Comparison of ENCODE assay signal across 31 cellular contexts in the genomic region with DNA sequence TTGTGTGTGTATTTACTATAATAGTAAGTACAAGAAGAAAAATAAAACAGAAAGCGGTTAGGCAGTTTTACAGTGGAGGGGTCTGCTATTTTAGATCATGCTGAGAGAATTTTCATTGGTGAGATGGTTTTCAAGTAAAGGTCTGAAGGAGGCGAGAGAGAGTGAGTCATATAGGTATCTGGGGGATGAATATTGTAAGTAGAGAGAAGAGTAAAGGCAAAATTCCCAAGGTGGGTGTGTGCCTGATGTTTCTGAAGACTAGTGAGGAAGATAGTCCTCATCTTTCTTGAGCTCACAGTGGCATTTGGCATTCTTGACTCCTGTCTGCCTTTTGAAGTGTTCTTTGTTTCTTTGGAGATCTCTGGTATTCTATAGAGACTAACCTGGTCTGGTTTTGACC.
"Had no signal": no experiment of that assay in that cellular context is flagged by ENCODE, and none has a peak within 500 bp of the region (broad histone marks: within the 10 kb centered on the region; RNA-seq: fewer than 3 reads in every experiment).

No MANE protein-coding gene starts in this region.

- H3K4me3 Mint-ChIP-seq: activated CD4-positive, alpha-beta memory T cell treated with anti-CD3 and anti-CD28 coated beads, Interleukin-2, amount 10 ng/mL, durations not matched to agents 7 days and 5 days; activated CD4-positive, alpha-beta T cell treated with anti-CD3 and anti-CD28 coated beads, Interleukin-2, amount 10 ng/mL, durations not matched to agents 7 days and 5 days; activated naive CD8-positive, alpha-beta T cell; activated T-cell treated with anti-CD3 and anti-CD28 coated beads, Interleukin-2, amount 50 U/mL, for 24 hours; activated T-cell treated with anti-CD3 and anti-CD28 coated beads, Interleukin-2, amount 50 U/mL, for 72 hours; central memory CD8-positive, alpha-beta T cell; dendritic cell treated with granulocyte-macrophage colony-stimulating factor and Interleukin-4, amounts not matched to agents 40 ng/mL and 50 ng/mL, for 4 days; effector memory CD8-positive, alpha-beta T cell; T-helper 17 cell; T-helper 2 cell treated with Interferon-gamma antibody and Interleukin-4, amounts not matched to agents 5 μg/mL and 100 μg/mL, for 36 hours had no signal

- H3K27me3 ChIP-seq: brain microvascular endothelial cell, dorsolateral prefrontal cortex, esophagus squamous epithelium had no signal

- H3K27me3 Mint-ChIP-seq: activated CD4-positive, alpha-beta memory T cell treated with anti-CD3 and anti-CD28 coated beads, Interleukin-2, amount 10 ng/mL, durations not matched to agents 7 days and 5 days; activated naive CD8-positive, alpha-beta T cell; activated T-cell treated with anti-CD3 and anti-CD28 coated beads, Interleukin-2, amount 50 U/mL, for 24 hours; dendritic cell treated with granulocyte-macrophage colony-stimulating factor and Interleukin-4, amounts not matched to agents 40 ng/mL and 50 ng/mL, for 4 days; T-helper 17 cell had no signal

- DNase-seq: activated CD4-positive, alpha-beta memory T cell treated with anti-CD3 and anti-CD28 coated beads, Interleukin-2, amount 10 ng/mL, durations not matched to agents 7 days and 5 days; activated CD4-positive, alpha-beta T cell treated with anti-CD3 and anti-CD28 coated beads for 1 hour; activated CD4-positive, alpha-beta T cell treated with anti-CD3 and anti-CD28 coated beads for 4 hours; activated CD4-positive, alpha-beta T cell treated with anti-CD3 and anti-CD28 coated beads, Interleukin-2, amount 10 ng/mL, durations not matched to agents 7 days and 5 days; activated CD4-positive, alpha-beta T cell treated with anti-CD3 and anti-CD28 coated beads, Interleukin-2, amount 50 U/mL, for 4 hours; activated CD4-positive, CD25-positive, alpha-beta regulatory T cell; activated CD8-positive, alpha-beta memory T cell treated with anti-CD3 and anti-CD28 coated beads, Interleukin-2, amount 50 U/mL, for 48 hours; activated effector memory CD4-positive, alpha-beta T cell treated with Interleukin-2 at 50 U/mL for 16 hours; activated gamma-delta T cell treated with Interleukin-2 at 50 U/mL for 16 hours; activated naive CD4-positive, alpha-beta T cell treated with anti-CD3 and anti-CD28 coated beads, Interleukin-2, amount 50 U/mL, for 16 hours; activated naive CD4-positive, alpha-beta T cell treated with Interleukin-2 at 50 U/mL for 16 hours; activated T-cell treated with anti-CD3 and anti-CD28 coated beads for 4 hours; activated T-cell treated with anti-CD3 and anti-CD28 coated beads, Interleukin-2, amount 50 U/mL, for 24 hours; activated T-cell treated with anti-CD3 and anti-CD28 coated beads, Interleukin-2, amount 50 U/mL, for 72 hours; amniotic stem cell; anterior cingulate cortex; brain microvascular endothelial cell; dorsolateral prefrontal cortex; effector CD4-positive, alpha-beta T cell; effector memory CD8-positive, alpha-beta T cell; esophagus squamous epithelium; T-helper 1 cell; T-helper 17 cell; T1000; WERI-Rb-1 had no signal

- H3K4me3 ChIP-seq: coronary artery, dorsolateral prefrontal cortex, esophagus squamous epithelium had no signal

- ATAC-seq: effector memory CD8-positive, alpha-beta T cell; T-helper 17 cell had no signal

- H3K27ac ChIP-seq: brain microvascular endothelial cell, coronary artery, dorsolateral prefrontal cortex, epithelial cell of prostate, esophagus squamous epithelium, WERI-Rb-1 had no signal

- H3K36me3 ChIP-seq: brain microvascular endothelial cell had no signal

- H3K9me3 Mint-ChIP-seq: activated T-cell treated with anti-CD3 and anti-CD28 coated beads, Interleukin-2, amount 50 U/mL, for 24 hours; central memory CD8-positive, alpha-beta T cell; effector memory CD8-positive, alpha-beta T cell; T-helper 2 cell treated with Interferon-gamma antibody and Interleukin-4, amounts not matched to agents 5 μg/mL and 100 μg/mL, for 36 hours had no signal

- H3K27ac Mint-ChIP-seq: activated CD4-positive, alpha-beta memory T cell treated with anti-CD3 and anti-CD28 coated beads, Interleukin-2, amount 10 ng/mL, durations not matched to agents 7 days and 5 days; activated CD4-positive, alpha-beta T cell treated with anti-CD3 and anti-CD28 coated beads, Interleukin-2, amount 10 ng/mL, durations not matched to agents 7 days and 5 days; activated naive CD8-positive, alpha-beta T cell; activated T-cell treated with anti-CD3 and anti-CD28 coated beads, Interleukin-2, amount 50 U/mL, for 24 hours; activated T-cell treated with anti-CD3 and anti-CD28 coated beads, Interleukin-2, amount 50 U/mL, for 72 hours; dendritic cell treated with granulocyte-macrophage colony-stimulating factor and Interleukin-4, amounts not matched to agents 40 ng/mL and 50 ng/mL, for 4 days; effector memory CD8-positive, alpha-beta T cell; T-helper 17 cell; T-helper 2 cell treated with Interferon-gamma antibody and Interleukin-4, amounts not matched to agents 5 μg/mL and 100 μg/mL, for 36 hours had no signal

- H3K4me1 Mint-ChIP-seq: activated CD4-positive, alpha-beta T cell treated with anti-CD3 and anti-CD28 coated beads, Interleukin-2, amount 10 ng/mL, durations not matched to agents 7 days and 5 days; central memory CD8-positive, alpha-beta T cell had no signal
